Comparison of ENCODE assay signal across 8 cellular contexts in the genomic region with DNA sequence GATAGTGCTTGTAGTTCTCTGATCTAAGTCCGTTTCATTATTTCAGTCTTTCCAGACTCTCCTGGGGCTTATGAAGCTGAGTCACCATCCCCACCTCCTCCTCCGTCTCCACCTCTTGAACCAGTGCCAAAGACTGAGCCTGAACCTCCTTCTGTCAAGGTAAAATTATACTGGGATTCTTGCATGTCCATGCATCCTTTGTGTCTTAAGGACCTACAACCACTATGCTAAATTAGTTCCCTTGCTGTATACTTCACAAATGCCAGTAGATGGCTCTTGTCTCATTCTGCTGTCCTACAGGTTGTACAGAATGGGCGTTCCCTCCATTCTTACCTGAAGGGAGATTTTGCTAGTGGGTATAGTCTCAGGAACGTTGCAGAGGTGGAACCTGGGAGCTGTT. TPM values are rescaled to one million over a fixed set of nuclear protein-coding genes. Genes with fewer than 3 reads are reported as not detected.
DNase-seq lines count a peak whose midpoint lies in the region; ATAC-seq and TF ChIP-seq lines count a peak whose summit lies in the region.

No MANE protein-coding gene starts in this region.

- WGBS in SK-N-SH (ENCODE audit: low lambda C conversion rate), result 57% methylated on average over 4 of the region's 4 CpGs
- WGBS in transverse colon (ENCODE audit: low coverage in 1 of 2), 2 donors, result 20 to 52% methylated on average over 1 to 4 of the region's 4 CpGs

- peak in 2 of 3 experiments; percentile 3 to 24 for DNase-seq in NCI-H1417 (lab: John Stamatoyannopoulos, UW)
- no peak for DNase-seq in NCI-H1417 treated with DMSO at 0.1 percent for 48 hours (lab: John Stamatoyannopoulos, UW)
- DNase-seq in SK-N-SH, result no peak
- DNase-seq in left ventricle myocardium inferior, result no peak
- peak; percentile 14 for DNase-seq in transverse colon
- no peak for DNase-seq in germinal center (ENCODE audit: low spot score)
- no peak for DNase-seq in OCI-M2 (lab: John Stamatoyannopoulos, UW; ENCODE audit: unreplicated experiment)

- H3K79me2 ChIP-seq in SK-N-SH (ENCODE audit: insufficient read depth), result peaks cover 3% of the 10 kb centered on the region; the same call in 1 of the 2 replicates

- H3K9ac ChIP-seq in SK-N-SH, result no peak overlapping the region

- in situ Hi-C loops in transverse colon (cut with MboI; ENCODE audit: low pct_ligation_motif_present in 1 of 4, low pct_unique_long_range_greater_than_20kb in 1 of 4, low sequenced_read_pairs in 3 of 4), result no loop called here

- H4K20me1 ChIP-seq in SK-N-SH (ENCODE audit: insufficient read depth), result no peaks in the 10 kb centered on the region

- ATAC-seq in HG03571 (IDR thresholded peaks at IDR 0.05; ENCODE audit: unreplicated experiment), result no peak

- intact Hi-C loops in left ventricle myocardium inferior (cut with micrococcal nuclease), result loop anchor here (10.0 kb wide), 1 partner anchor 90 kb away; no protein-coding TSS in a partner anchor
- intact Hi-C loops in transverse colon (cut with DNase I; ENCODE audit: low total_unique reads), result no loop called here

- TF ChIP-seq RAD21 in SK-N-SH (IDR thresholded peaks at IDR 0.05; ENCODE audit: low read length), result peak; percentile 48

- no peak for TF ChIP-seq POLR2A in transverse colon (IDR thresholded peaks at IDR 0.05)

- peak; percentile 48 for TF ChIP-seq CTCF in SK-N-SH (IDR thresholded peaks at IDR 0.05)
- peak; percentile 57 for TF ChIP-seq CTCF in left ventricle myocardium inferior (IDR thresholded peaks at IDR 0.05; ENCODE audit: borderline replicate concordance)
- TF ChIP-seq CTCF in transverse colon (IDR thresholded peaks at IDR 0.05), result peak in 3 of 5 experiments; percentile 23 to 34 (median 29)

- H3K9me2 ChIP-seq in SK-N-SH, result no peaks in the 10 kb centered on the region

- no peak for TF ChIP-seq EP300 in SK-N-SH (IDR thresholded peaks at IDR 0.05; ENCODE audit: borderline replicate concordance in 1 of 2, low read depth in 1 of 2, low read length in 1 of 2)
- TF ChIP-seq EP300 in transverse colon (IDR thresholded peaks at IDR 0.05; ENCODE audit: low read depth), result no peak

- no peak overlapping the region for H3K4me2 ChIP-seq in SK-N-SH

- H3F3A ChIP-seq in SK-N-SH (replicated peaks; ENCODE audit: insufficient read depth), result peaks cover 20% of the 10 kb centered on the region

- H3K4me1 ChIP-seq in SK-N-SH (ENCODE audit: control insufficient read depth in 1 of 2, insufficient read depth in 2 of 2, low read depth in 1 of 2, low read length in 1 of 2), result peaks cover 0 to 14% of the 10 kb centered on the region in 2 experiments; a peak in 2 of 4 replicates
- H3K4me1 ChIP-seq in left ventricle myocardium inferior, result no peaks in the 10 kb centered on the region
- H3K4me1 ChIP-seq in transverse colon, result peaks cover 0 to 32% (median 11%) of the 10 kb centered on the region in 4 donors

- no peaks in the 10 kb centered on the region for H3K9me3 ChIP-seq in SK-N-SH
- H3K9me3 ChIP-seq in left ventricle myocardium inferior (replicated peaks), result no peaks in the 10 kb centered on the region
- H3K9me3 ChIP-seq in transverse colon, result no peaks in the 10 kb centered on the region

- H3K36me3 ChIP-seq in SK-N-SH (replicated peaks in 1 of 2; ENCODE audit: control insufficient read depth in 1 of 2, insufficient read depth in 2 of 2, low read length in 1 of 2), result peaks cover 18 to 23% of the 10 kb centered on the region in 2 experiments
- H3K36me3 ChIP-seq in left ventricle myocardium inferior, result peaks cover 28% of the 10 kb centered on the region
- peaks cover 0 to 20% (median 3%) of the 10 kb centered on the region in 4 donors for H3K36me3 ChIP-seq in transverse colon

- CTCF ChIA-PET in SK-N-SH (lab: Yijun Ruan, JAX), result interaction anchor here (0.7 to 1.8 kb wide), 6 partner anchors 9 to 141 kb away, joined by 3 to 17 read pairs (median 3); a partner anchor contains a TSS

- H3K4me3 ChIP-seq in SK-N-SH (ENCODE audit: low read depth in 2 of 2, low read length in 1 of 2), result no peak overlapping the region
- no peak overlapping the region for H3K4me3 ChIP-seq in left ventricle myocardium inferior
- H3K4me3 ChIP-seq in transverse colon, result no peak overlapping the region

- H3K27me3 ChIP-seq in SK-N-SH (ENCODE audit: insufficient read depth) (no peaks in the 10 kb centered on the region), left ventricle myocardium inferior (ENCODE audit: low read depth) (no peaks in the 10 kb centered on the region), transverse colon (no peaks in the 10 kb centered on the region)

- no peak overlapping the region for H2AFZ ChIP-seq in SK-N-SH (ENCODE audit: low read depth)

- POLR2A ChIA-PET in SK-N-SH (lab: Yijun Ruan, JAX), result no interaction called here

- no peak overlapping the region for H3K27ac ChIP-seq in SK-N-SH (ENCODE audit: low read depth in 2 of 2, low read length in 1 of 2)
- no peak overlapping the region for H3K27ac ChIP-seq in left ventricle myocardium inferior (replicated peaks)
- peak overlapping the region; percentile 33 to 69 (median 49) for H3K27ac ChIP-seq in transverse colon

TF ChIP-seq in SK-N-SH, 30 proteins besides CTCF, POLR2A, EP300 and RAD21:
- no peak for TF ChIP-seq SMC3 (IDR thresholded peaks at IDR 0.05; ENCODE audit: low read depth, low read length)
- no peak for TF ChIP-seq GABPA (IDR thresholded peaks at IDR 0.05; ENCODE audit: low read depth)
- no peak for TF ChIP-seq RFX5 (IDR thresholded peaks at IDR 0.05; ENCODE audit: low read length)
- TF ChIP-seq JUND (IDR thresholded peaks at IDR 0.05), result 0 out of 2 replicates have a peak, but pooled peaks have one; percentile 26
- TF ChIP-seq NFIC (IDR thresholded peaks at IDR 0.05; ENCODE audit: borderline replicate concordance), result peak; percentile 50; the same call in 1 of the 2 replicates
- TF ChIP-seq FOSL2 (IDR thresholded peaks at IDR 0.05; ENCODE audit: borderline replicate concordance, low read depth), result peak; percentile 25; the same call in 1 of the 2 replicates
- no peak for TF ChIP-seq SIN3A (IDR thresholded peaks at IDR 0.05; ENCODE audit: borderline replicate concordance, low read depth, low read length)
- no peak for TF ChIP-seq RCOR1 (IDR thresholded peaks at IDR 0.05; ENCODE audit: low read length)
- no peak for TF ChIP-seq NRF1 (IDR thresholded peaks at IDR 0.05; ENCODE audit: low read depth, low read length)
TF ChIP-seq in SK-N-SH: peak in this region for 3.

RNA-seq across cellular contexts. Expression of a gene that starts 42.2 kb away (rescaled TPM):
- polyA plus RNA-seq in SK-N-SH (2012; rRNA removed), result 7.9 and 9.5 TPM in 2 replicates
- polyA plus RNA-seq in SK-N-SH (2012; cell fraction: cytosol; rRNA removed), result 7.9 and 8.5 TPM in 2 replicates
- 9.3 and 13.1 TPM in 2 replicates for polyA plus RNA-seq in SK-N-SH (2012; cell fraction: nucleus; rRNA removed)
- total RNA-seq in left ventricle myocardium inferior (6.2 TPM), transverse colon (10 to 100 TPM in 3 of 4 donors, 1 to 10 TPM in 1; 7.4 to 29.4 (median 20.6) TPM)

Comparison
In these comparisons a context has a peak if more than half of its experiments do, and no peak if none do; other contexts are left out.
1. DNase-seq: peak in NCI-H1417 (2 of 3) and transverse colon (single experiment); none in NCI-H1417 treated with DMSO at 0.1 percent for 48 hours (single experiment), SK-N-SH (single experiment), left ventricle myocardium inferior (single experiment), germinal center (single experiment) and OCI-M2 (single experiment).
2. H3K27ac ChIP-seq: peak in transverse colon (4 of 4); none in SK-N-SH (0 of 2) and left ventricle myocardium inferior (single experiment).
3. Peak in every context shown above with its lines, with median percentiles within 50 percentile points of each other: CTCF ChIP-seq.